In genomic region chr11:11243790-11244469, GRCh38 we compare ENCODE assay signal across 8 cellular contexts.
DNase-seq lines count a peak whose midpoint lies in the region; ATAC-seq and TF ChIP-seq lines count a peak whose summit lies in the region.

No MANE protein-coding gene starts in this region.

- WGBS in esophagus muscularis mucosa, result 20% methylated on average over 6 of the region's 8 CpGs

- no peak for TF ChIP-seq POLR2A in esophagus muscularis mucosa (IDR thresholded peaks at IDR 0.05; ENCODE audit: low read depth)

- intact Hi-C loops in esophagus muscularis mucosa (cut with DNase I) (no loop called here), posterior vena cava (cut with DNase I) (no loop called here), PC-9 (cut with micrococcal nuclease; ENCODE audit: unreplicated experiment) (no loop called here)

- ATAC-seq in HG02981 (IDR thresholded peaks at IDR 0.05; ENCODE audit: unreplicated experiment) (peak; percentile 47), HG03280 (IDR thresholded peaks at IDR 0.05; ENCODE audit: unreplicated experiment) (no peak)

- H3K79me2 ChIP-seq in PC-9 (ENCODE audit: low read depth), result no peaks in the 10 kb centered on the region

- H3K4me3 ChIP-seq in esophagus muscularis mucosa, result no peak overlapping the region
- no peak overlapping the region for H3K4me3 ChIP-seq in PC-9

- no peak overlapping the region for H3K4me2 ChIP-seq in PC-9

- BruUV-seq in PC-9 (replicated peaks; lab: Mats Ljungman, UMichigan), result no TSS peak

- POLR2A ChIA-PET in PC-9 (lab: Charles Lee; ENCODE audit: unreplicated experiment), result no interaction called here

- no peaks in the 10 kb centered on the region for H4K20me1 ChIP-seq in PC-9 (ENCODE audit: insufficient read depth)

- DNase-seq in DMS79 treated with DMSO at 0.1 percent for 48 hours (lab: John Stamatoyannopoulos, UW), result peak; percentile 68
- DNase-seq in DMS79 (lab: John Stamatoyannopoulos, UW), result no peak
- peak in 3 of 5 donors; percentile 16 to 49 (median 32) for DNase-seq in T-helper 1 cell
- no peak for DNase-seq in esophagus muscularis mucosa (ENCODE audit: extremely low spot score)
- DNase-seq in posterior vena cava (ENCODE audit: low spot score), result peak; percentile 88
- no peak for DNase-seq in PC-9

- H3F3A ChIP-seq in PC-9 (ENCODE audit: insufficient read depth, low read depth), result no peaks in the 10 kb centered on the region

- H3K9me2 ChIP-seq in PC-9 (ENCODE audit: insufficient read depth), result no peaks in the 10 kb centered on the region

- no peak for TF ChIP-seq CTCF in esophagus muscularis mucosa (IDR thresholded peaks at IDR 0.05)
- TF ChIP-seq CTCF in PC-9 (conservative IDR thresholded peaks at IDR 0.05), result no peak

- H2AFZ ChIP-seq in PC-9, result no peak overlapping the region

- H3K4me1 ChIP-seq in esophagus muscularis mucosa, result peaks cover 33 to 66% (median 58%) of the 10 kb centered on the region in 4 donors
- no peaks in the 10 kb centered on the region for H3K4me1 ChIP-seq in PC-9 (replicated peaks; ENCODE audit: insufficient read depth)

- H3K27me3 ChIP-seq in esophagus muscularis mucosa (no peaks in the 10 kb centered on the region), PC-9 (ENCODE audit: insufficient read depth, low read depth) (no peaks in the 10 kb centered on the region)

- CTCF ChIA-PET in PC-9 (lab: Charles Lee), result no interaction called here

- H3K9me3 ChIP-seq in esophagus muscularis mucosa (no peaks in the 10 kb centered on the region), PC-9 (ENCODE audit: insufficient read depth, low read depth) (no peaks in the 10 kb centered on the region)

- peak overlapping the region; percentile 82 to 88 (median 85) for H3K27ac ChIP-seq in esophagus muscularis mucosa (replicated peaks in 1 of 4)
- H3K27ac ChIP-seq in PC-9, result no peak overlapping the region

- H3K36me3 ChIP-seq in esophagus muscularis mucosa, result no peaks in the 10 kb centered on the region
- no peaks in the 10 kb centered on the region for H3K36me3 ChIP-seq in PC-9 (ENCODE audit: low read depth)

- no peak for TF ChIP-seq EP300 in esophagus muscularis mucosa (IDR thresholded peaks at IDR 0.05)

Comparison
In these comparisons a context has a peak if more than half of its experiments do, and no peak if none do; other contexts are left out.
1. DNase-seq: peak in DMS79 treated with DMSO at 0.1 percent for 48 hours (single experiment), T-helper 1 cell (3 of 5) and posterior vena cava (single experiment); none in DMS79 (single experiment), esophagus muscularis mucosa (single experiment) and PC-9 (0 of 2).